In the genomic region with DNA sequence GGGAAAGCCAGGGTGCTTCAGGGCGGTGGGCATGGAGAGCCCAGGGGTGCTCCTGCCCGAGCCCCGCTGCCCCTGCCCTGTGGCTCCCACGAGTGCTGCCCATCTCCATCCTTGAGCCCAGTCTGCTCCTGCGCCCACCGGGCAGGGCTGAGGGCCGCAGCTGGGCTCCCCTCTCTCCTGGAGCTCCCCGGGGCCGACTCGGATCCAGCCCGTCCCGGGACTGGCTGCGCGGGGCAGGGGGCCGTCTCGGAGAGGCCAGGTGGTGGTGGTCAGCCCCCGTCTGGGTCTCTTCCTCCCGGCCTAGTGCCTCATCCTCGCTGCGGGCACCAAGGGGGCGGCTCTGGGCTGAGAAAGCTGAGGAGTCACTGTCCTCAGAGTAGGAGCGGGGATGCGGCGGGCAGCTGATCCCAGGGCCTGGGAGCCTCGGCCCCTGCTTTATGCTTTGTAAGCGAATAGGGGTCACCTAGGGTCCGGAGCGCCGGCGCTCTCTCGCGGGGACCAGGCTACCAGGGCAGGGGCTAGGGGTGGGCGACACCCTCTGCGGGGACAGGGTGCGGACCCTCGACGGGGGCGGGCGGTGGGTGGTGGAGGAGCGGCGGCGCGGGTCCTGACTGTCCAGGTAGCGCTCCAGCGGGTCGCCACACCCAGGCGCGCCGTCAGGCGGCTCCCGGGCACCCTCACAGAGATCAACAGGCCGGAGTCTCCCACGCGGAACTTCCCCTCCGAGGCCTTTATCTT, we compare ENCODE assay signal across 7 cellular contexts.
DNase-seq lines count a peak whose midpoint lies in the region; ATAC-seq, FAIRE-seq and TF ChIP-seq lines count a peak whose summit lies in the region.
"Not testable (repeated sequence)": the region's sequence is repeated elsewhere in the genome, so short reads cannot be mapped to it uniquely, and the experiment has no call there.

No MANE protein-coding gene starts in this region.

- H3K4me2 ChIP-seq in GM23338; H1 (ENCODE audit: insufficient read depth in 1 of 2, low read depth in 2 of 2, low read length in 2 of 2): not testable (repeated sequence)

- not testable (repeated sequence) for H3K4me3 ChIP-seq in GM23338; H1 (ENCODE audit: extremely low read depth in 1 of 4, insufficient read depth in 2 of 4, low read depth in 3 of 4, low read length in 4 of 4); upper lobe of right lung

- peak; percentile 25 for DNase-seq in GM23338 (ENCODE audit: low spot score)
- not testable (repeated sequence) for DNase-seq in activated naive CD8-positive, alpha-beta T cell treated with anti-CD3 and anti-CD28 coated beads, Interleukin-2, amount 50 U/mL, for 24 hours; Right ventricle myocardium inferior (ENCODE audit: missing footprints); natural killer cell treated with Interleukin-12 subunit alpha and Interleukin-12 subunit beta and Interleukin-15 and Interleukin-18, amount 100 ng/mL, for 72 hours (ENCODE audit: low spot score); upper lobe of right lung
- DNase-seq in H1 (ENCODE audit: low read depth in 1 of 2, low spot score in 2 of 2): peak in 1 of 2 experiments; percentile 50

- H3K27ac ChIP-seq in GM23338 (ENCODE audit: low read depth); H1 (ENCODE audit: low read depth, low read length); upper lobe of right lung: not testable (repeated sequence)

- not testable (repeated sequence) for H3K56ac ChIP-seq in H1 (replicated peaks; ENCODE audit: insufficient read length, low read depth, low read length)

- H3K4me1 Mint-ChIP-seq in GM23338: peaks cover 46% of the 10 kb centered on the region
- not testable (repeated sequence) for H3K4me1 Mint-ChIP-seq in activated naive CD8-positive, alpha-beta T cell treated with anti-CD3 and anti-CD28 coated beads, Interleukin-2, amount 50 U/mL, for 24 hours; natural killer cell treated with Interleukin-12 subunit alpha and Interleukin-12 subunit beta and Interleukin-15 and Interleukin-18, amount 100 ng/mL, for 72 hours (ENCODE audit: low read depth in 2 of 2); stimulated activated memory B cell treated with anti-CD40 and anti-IgM and Interleukin-4, amounts not matched to agents 10 μg/mL and 1 μg/mL and 100 μg/mL, for 72 hours

- H3K9ac ChIP-seq in H1 (replicated peaks in 1 of 4; ENCODE audit: extremely low read depth in 1 of 4, low read depth in 3 of 4, low read length in 3 of 4): not testable (repeated sequence)

- CTCF ChIA-PET in H1 (lab: Charles Lee; ENCODE audit: partially characterized antibody): interaction anchor here (1.3 kb wide), 1 partner anchor 55 kb away, joined by 3 read pairs; no protein-coding TSS in a partner anchor

- not testable (repeated sequence) for TF ChIP-seq CTCF in GM23338 (conservative IDR thresholded peaks at IDR 0.05; ENCODE audit: low read depth in 2 of 2); H1 (IDR thresholded peaks at IDR 0.05; ENCODE audit: control extremely low read depth in 1 of 3, insufficient read depth in 1 of 3, low read depth in 1 of 3, low read length in 3 of 3); upper lobe of right lung (IDR thresholded peaks at IDR 0.05)

- POLR2A ChIA-PET in H1 (lab: Charles Lee; ENCODE audit: partially characterized antibody): not testable (repeated sequence)

- not testable (repeated sequence) for H2AK5ac ChIP-seq in H1 (ENCODE audit: low read depth, low read length)

- not testable (repeated sequence) for TF ChIP-seq POLR2A in H1 (IDR thresholded peaks at IDR 0.05; ENCODE audit: control extremely low read depth in 1 of 2, low read depth in 2 of 2, low read length in 2 of 2)

- not testable (repeated sequence) for H3K27me3 ChIP-seq in GM23338 (ENCODE audit: insufficient read depth); H1 (replicated peaks in 1 of 4; ENCODE audit: control insufficient read depth in 3 of 4, extremely low read depth in 1 of 4, insufficient read depth in 3 of 4, low read length in 3 of 4); upper lobe of right lung

- H3K36me3 Mint-ChIP-seq in GM23338 (ENCODE audit: low read depth); activated naive CD8-positive, alpha-beta T cell treated with anti-CD3 and anti-CD28 coated beads, Interleukin-2, amount 50 U/mL, for 24 hours (ENCODE audit: low read depth); natural killer cell treated with Interleukin-12 subunit alpha and Interleukin-12 subunit beta and Interleukin-15 and Interleukin-18, amount 100 ng/mL, for 72 hours; stimulated activated memory B cell treated with anti-CD40 and anti-IgM and Interleukin-4, amounts not matched to agents 10 μg/mL and 1 μg/mL and 100 μg/mL, for 72 hours: not testable (repeated sequence)

- not testable (repeated sequence) for H4K20me1 ChIP-seq in GM23338 (replicated peaks; ENCODE audit: insufficient read depth); H1 (replicated peaks in 1 of 2; ENCODE audit: control insufficient read depth in 1 of 2, insufficient read depth in 2 of 2, low read length in 2 of 2)

- not testable (repeated sequence) for FAIRE-seq in H1 (lab: Jason Lieb, UNC)

- H2BK5ac ChIP-seq in H1 (ENCODE audit: low read depth, low read length): 0 out of 2 replicates have a peak overlapping the region, but pooled peaks have one; percentile 83

- H3K14ac ChIP-seq in H1 (ENCODE audit: insufficient read length): not testable (repeated sequence)

- not testable (repeated sequence) for H3K27me3 Mint-ChIP-seq in GM23338 (ENCODE audit: insufficient read depth, low read depth, poor library complexity)
- H3K27me3 Mint-ChIP-seq in activated naive CD8-positive, alpha-beta T cell treated with anti-CD3 and anti-CD28 coated beads, Interleukin-2, amount 50 U/mL, for 24 hours: peaks cover 11% of the 10 kb centered on the region
- peaks cover 13% of the 10 kb centered on the region in 2 donors for H3K27me3 Mint-ChIP-seq in natural killer cell treated with Interleukin-12 subunit alpha and Interleukin-12 subunit beta and Interleukin-15 and Interleukin-18, amount 100 ng/mL, for 72 hours
- H3K27me3 Mint-ChIP-seq in stimulated activated memory B cell treated with anti-CD40 and anti-IgM and Interleukin-4, amounts not matched to agents 10 μg/mL and 1 μg/mL and 100 μg/mL, for 72 hours: peaks cover 33% of the 10 kb centered on the region

- H2BK120ac ChIP-seq in H1 (replicated peaks; ENCODE audit: low read depth, low read length): not testable (repeated sequence)

- not testable (repeated sequence) for H3K4ac ChIP-seq in H1 (replicated peaks; ENCODE audit: insufficient read length, low read depth, low read length)

- 80% methylated on average over 3 of the region's 55 CpGs; no CpG with 5 or more reads in 1 of the 2 experiments for WGBS in H1 (ENCODE audit: extremely low coverage in 1 of 2, insufficient coverage in 1 of 2, insufficient read length in 1 of 2, insufficient replicate concordance in 2 of 2, low coverage in 1 of 2, low lambda C conversion rate in 2 of 2, missing lambda C conversion rate in 1 of 2), 2 experiments

- H2BK20ac ChIP-seq in H1 (ENCODE audit: low read length): not testable (repeated sequence)

- H4K91ac ChIP-seq in H1 (replicated peaks; ENCODE audit: insufficient read length, low read length): not testable (repeated sequence)

- H2BK15ac ChIP-seq in H1 (ENCODE audit: low read length): not testable (repeated sequence)

- not testable (repeated sequence) for H3K27ac Mint-ChIP-seq in GM23338; activated naive CD8-positive, alpha-beta T cell treated with anti-CD3 and anti-CD28 coated beads, Interleukin-2, amount 50 U/mL, for 24 hours; natural killer cell treated with Interleukin-12 subunit alpha and Interleukin-12 subunit beta and Interleukin-15 and Interleukin-18, amount 100 ng/mL, for 72 hours; stimulated activated memory B cell treated with anti-CD40 and anti-IgM and Interleukin-4, amounts not matched to agents 10 μg/mL and 1 μg/mL and 100 μg/mL, for 72 hours

- intact Hi-C loops in Right ventricle myocardium inferior (cut with DNase I); upper lobe of right lung (cut with DNase I): not testable (repeated sequence)

- H3K4me1 ChIP-seq in GM23338 (ENCODE audit: insufficient read depth) (peaks cover 32% of the 10 kb centered on the region), H1 (replicated peaks in 1 of 4; ENCODE audit: control insufficient read depth in 3 of 4, insufficient read depth in 4 of 4, low read length in 3 of 4) (peaks cover 11 to 24% (median 21%) of the 10 kb centered on the region in 4 experiments)
- H3K4me1 ChIP-seq in upper lobe of right lung: not testable (repeated sequence)

- not testable (repeated sequence) for H3K36me3 ChIP-seq in GM23338 (ENCODE audit: insufficient read depth); H1 (ENCODE audit: control insufficient read depth in 2 of 4, insufficient read depth in 4 of 4, low read length in 3 of 4); upper lobe of right lung

- H3K9me3 Mint-ChIP-seq in GM23338; activated naive CD8-positive, alpha-beta T cell treated with anti-CD3 and anti-CD28 coated beads, Interleukin-2, amount 50 U/mL, for 24 hours; natural killer cell treated with Interleukin-12 subunit alpha and Interleukin-12 subunit beta and Interleukin-15 and Interleukin-18, amount 100 ng/mL, for 72 hours; stimulated activated memory B cell treated with anti-CD40 and anti-IgM and Interleukin-4, amounts not matched to agents 10 μg/mL and 1 μg/mL and 100 μg/mL, for 72 hours: not testable (repeated sequence)

- not testable (repeated sequence) for H3K4me3 Mint-ChIP-seq in GM23338; activated naive CD8-positive, alpha-beta T cell treated with anti-CD3 and anti-CD28 coated beads, Interleukin-2, amount 50 U/mL, for 24 hours; natural killer cell treated with Interleukin-12 subunit alpha and Interleukin-12 subunit beta and Interleukin-15 and Interleukin-18, amount 100 ng/mL, for 72 hours; stimulated activated memory B cell treated with anti-CD40 and anti-IgM and Interleukin-4, amounts not matched to agents 10 μg/mL and 1 μg/mL and 100 μg/mL, for 72 hours

- ATAC-seq in GM23338: peak; percentile 12
- peak; percentile 33 for ATAC-seq in activated naive CD8-positive, alpha-beta T cell treated with anti-CD3 and anti-CD28 coated beads, Interleukin-2, amount 50 U/mL, for 24 hours
- peak; percentile 20 for ATAC-seq in Right ventricle myocardium inferior
- peak; percentile 36 to 50 for ATAC-seq in natural killer cell treated with Interleukin-12 subunit alpha and Interleukin-12 subunit beta and Interleukin-15 and Interleukin-18, amount 100 ng/mL, for 72 hours
- ATAC-seq in stimulated activated memory B cell treated with anti-CD40 and anti-IgM and Interleukin-4, amounts not matched to agents 10 μg/mL and 1 μg/mL and 100 μg/mL, for 72 hours: peak; percentile 49
- peak; percentile 29 for ATAC-seq in upper lobe of right lung

- not testable (repeated sequence) for H3K9me2 ChIP-seq in GM23338 (ENCODE audit: insufficient read depth)

- TF ChIP-seq EP300 in H1 (IDR thresholded peaks at IDR 0.05; ENCODE audit: borderline replicate concordance in 1 of 2, low read depth in 2 of 2, low read length in 2 of 2): not testable (repeated sequence)

- H4K8ac ChIP-seq in H1 (ENCODE audit: extremely low read depth, insufficient read depth, low read length): not testable (repeated sequence)

- TF ChIP-seq RAD21 in H1 (IDR thresholded peaks at IDR 0.05 in 1 of 2, conservative IDR thresholded peaks at IDR 0.05 in 1 of 2; ENCODE audit: low read depth in 2 of 2, low read length in 2 of 2): not testable (repeated sequence)

- H3K23ac ChIP-seq in H1 (ENCODE audit: insufficient read length): not testable (repeated sequence)

- not testable (repeated sequence) for H4K5ac ChIP-seq in H1 (ENCODE audit: insufficient read length, low read depth, low read length)

- not testable (repeated sequence) for H2AFZ ChIP-seq in GM23338; H1 (ENCODE audit: low read length)

- H3K9me3 ChIP-seq in H1 (ENCODE audit: insufficient read depth in 2 of 2, low read depth in 1 of 2, low read length in 1 of 2); upper lobe of right lung: not testable (repeated sequence)

- not testable (repeated sequence) for H3K18ac ChIP-seq in H1 (ENCODE audit: extremely low read depth, low read length)

- not testable (repeated sequence) for H2BK12ac ChIP-seq in H1 (ENCODE audit: low read depth, low read length)

- not testable (repeated sequence) for H3K79me1 ChIP-seq in H1 (ENCODE audit: low read depth, low read length)

- not testable (repeated sequence) for H3K79me2 ChIP-seq in GM23338 (replicated peaks; ENCODE audit: insufficient read depth); H1 (ENCODE audit: control insufficient read depth in 1 of 2, insufficient read depth in 2 of 2, low read length in 2 of 2)

- not testable (repeated sequence) for H3K23me2 ChIP-seq in H1 (ENCODE audit: low read depth, low read length)

- H3F3A ChIP-seq in GM23338 (replicated peaks; ENCODE audit: low read depth): not testable (repeated sequence)
